ENCODE assay signal across 18 cellular contexts in the genomic region with DNA sequence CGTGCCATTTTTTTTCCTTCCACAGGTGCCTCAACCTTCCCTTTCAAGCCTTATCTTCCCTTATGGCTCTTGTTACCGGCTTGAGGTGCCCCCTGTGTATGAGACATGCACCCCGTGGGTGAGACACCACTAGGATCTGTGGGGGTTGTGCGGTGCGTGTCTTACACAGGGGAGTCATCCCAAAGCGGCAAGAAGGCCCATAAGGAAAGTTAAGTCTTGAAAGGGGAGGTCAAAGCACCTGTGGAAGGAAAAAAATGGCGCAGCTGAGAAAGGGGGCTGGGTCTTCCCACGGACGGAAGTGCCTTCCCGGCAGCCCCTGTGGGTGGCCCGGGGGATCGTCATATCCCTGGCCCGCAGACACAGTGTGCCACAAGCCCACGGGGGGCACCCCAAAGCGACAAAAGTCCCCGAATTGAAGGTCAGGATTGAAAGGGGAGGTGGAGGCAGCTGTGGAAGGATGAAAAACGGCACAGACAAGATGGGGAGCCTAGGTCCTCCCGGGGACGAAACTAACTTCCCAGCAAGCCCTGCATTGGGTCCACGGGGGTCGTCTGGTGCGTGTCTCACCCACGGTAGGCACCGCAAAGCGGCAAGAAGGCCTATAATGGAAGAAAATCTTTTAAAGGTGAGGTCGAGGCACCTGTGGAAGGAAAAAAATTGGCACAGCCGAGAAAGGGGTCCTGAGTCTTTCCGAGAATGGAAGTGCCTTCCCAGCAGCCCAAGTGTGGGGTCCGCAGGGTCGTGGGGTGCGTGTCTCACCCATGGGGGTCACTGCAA.
DNase-seq lines count a peak whose midpoint lies in the region; ATAC-seq and TF ChIP-seq lines count a peak whose summit lies in the region.
"Had no signal": no experiment of that assay in that cellular context is flagged by ENCODE, and none has a peak within 500 bp of the region (broad histone marks: within the 10 kb centered on the region; RNA-seq: fewer than 3 reads in every experiment).

No MANE protein-coding gene starts in this region.

- peaks cover 98% of the 10 kb centered on the region for H3K9me3 ChIP-seq in mucosa of descending colon
- H3K9me3 ChIP-seq: A549 had no signal

- peaks cover 75% of the 10 kb centered on the region for H3K9me3 Mint-ChIP-seq in WTC11

- H3K36me3 Mint-ChIP-seq in WTC11: peaks cover 99% of the 10 kb centered on the region
- H3K36me3 Mint-ChIP-seq: CD8-positive, alpha-beta memory T cell had no signal

- H3K4me3 ChIP-seq in mucosa of descending colon: no peak overlapping the region
- H3K4me3 ChIP-seq: A549; BLaER1 treated with 17β-estradiol and CSF1 and Interleukin-3, amounts not matched to agents 10 nM and 100 nM; K562 had no signal

- no peak overlapping the region for H3K27ac Mint-ChIP-seq in WTC11
- H3K27ac Mint-ChIP-seq: CD8-positive, alpha-beta memory T cell had no signal

- TF ChIP-seq CTCF in WTC11 (IDR thresholded peaks at IDR 0.05): no peak
- TF ChIP-seq CTCF in mucosa of descending colon (IDR thresholded peaks at IDR 0.05): no peak

- CTCF ChIA-PET in WTC11 (lab: Charles Lee): no interaction called here

- no peak overlapping the region for H3K4me3 Mint-ChIP-seq in WTC11
- H3K4me3 Mint-ChIP-seq: CD8-positive, alpha-beta memory T cell had no signal

- intact Hi-C loops in left ventricle myocardium superior (cut with micrococcal nuclease): no loop called here
- intact Hi-C loops in posterior vena cava (cut with DNase I): no loop called here
- intact Hi-C loops in mucosa of descending colon (cut with DNase I, micrococcal nuclease): no loop called here

- H3K27me3 Mint-ChIP-seq in WTC11 (ENCODE audit: low read depth): peaks cover 41% of the 10 kb centered on the region

- POLR2A ChIA-PET in WTC11 (lab: Charles Lee): no interaction called here

- H3K4me1 ChIP-seq in mucosa of descending colon (ENCODE audit: low read depth): no peaks in the 10 kb centered on the region
- H3K4me1 ChIP-seq: BLaER1 treated with 17β-estradiol and CSF1 and Interleukin-3, amounts not matched to agents 10 nM and 100 nM had no signal

- ATAC-seq in WTC11: no peak
- no peak for ATAC-seq in left ventricle myocardium superior
- ATAC-seq in mucosa of descending colon: no peak
- ATAC-seq: A549, K562 had no signal

- H3K4me1 Mint-ChIP-seq in WTC11: no peaks in the 10 kb centered on the region
- H3K4me1 Mint-ChIP-seq: CD8-positive, alpha-beta memory T cell had no signal

- peak; percentile 3 for DNase-seq in activated naive CD4-positive, alpha-beta T cell treated with anti-CD3 and anti-CD28 coated beads, Interleukin-2, amount 50 U/mL, for 16 hours
- no peak for DNase-seq in activated naive CD4-positive, alpha-beta T cell (lab: John Stamatoyannopoulos, UW)
- peak; percentile 1 for DNase-seq in WTC11 (ENCODE audit: low spot score)
- peak; percentile 13 for DNase-seq in left ventricle myocardium superior
- peak; percentile 72 for DNase-seq in posterior vena cava (ENCODE audit: low spot score)
- DNase-seq in HuH-7 (ENCODE audit: low spot score): no peak
- DNase-seq in Ammon's horn (ENCODE audit: low spot score): no peak
- DNase-seq in mucosa of descending colon: no peak
- DNase-seq: DMS53; EL; NCI-H1092 treated with DMSO at 0.1 percent for 48 hours; NCI-H748 treated with DMSO at 0.1 percent for 48 hours; NK-92 treated with Interleukin-12 subunit alpha and Interleukin-12 subunit beta, amount 100 ng/mL, for 24 hours; SHP77 treated with DMSO at 0.1 percent for 48 hours had no signal

- no peaks in the 10 kb centered on the region for H3K36me3 ChIP-seq in mucosa of descending colon (ENCODE audit: low read depth)
- H3K36me3 ChIP-seq: BLaER1 treated with 17β-estradiol and CSF1 and Interleukin-3, amounts not matched to agents 10 nM and 100 nM had no signal

TF ChIP-seq in WTC11, 78 proteins besides CTCF, POLR2A, EP300 and RAD21 (continues in another document):
- TF ChIP-seq, protein P1, sequence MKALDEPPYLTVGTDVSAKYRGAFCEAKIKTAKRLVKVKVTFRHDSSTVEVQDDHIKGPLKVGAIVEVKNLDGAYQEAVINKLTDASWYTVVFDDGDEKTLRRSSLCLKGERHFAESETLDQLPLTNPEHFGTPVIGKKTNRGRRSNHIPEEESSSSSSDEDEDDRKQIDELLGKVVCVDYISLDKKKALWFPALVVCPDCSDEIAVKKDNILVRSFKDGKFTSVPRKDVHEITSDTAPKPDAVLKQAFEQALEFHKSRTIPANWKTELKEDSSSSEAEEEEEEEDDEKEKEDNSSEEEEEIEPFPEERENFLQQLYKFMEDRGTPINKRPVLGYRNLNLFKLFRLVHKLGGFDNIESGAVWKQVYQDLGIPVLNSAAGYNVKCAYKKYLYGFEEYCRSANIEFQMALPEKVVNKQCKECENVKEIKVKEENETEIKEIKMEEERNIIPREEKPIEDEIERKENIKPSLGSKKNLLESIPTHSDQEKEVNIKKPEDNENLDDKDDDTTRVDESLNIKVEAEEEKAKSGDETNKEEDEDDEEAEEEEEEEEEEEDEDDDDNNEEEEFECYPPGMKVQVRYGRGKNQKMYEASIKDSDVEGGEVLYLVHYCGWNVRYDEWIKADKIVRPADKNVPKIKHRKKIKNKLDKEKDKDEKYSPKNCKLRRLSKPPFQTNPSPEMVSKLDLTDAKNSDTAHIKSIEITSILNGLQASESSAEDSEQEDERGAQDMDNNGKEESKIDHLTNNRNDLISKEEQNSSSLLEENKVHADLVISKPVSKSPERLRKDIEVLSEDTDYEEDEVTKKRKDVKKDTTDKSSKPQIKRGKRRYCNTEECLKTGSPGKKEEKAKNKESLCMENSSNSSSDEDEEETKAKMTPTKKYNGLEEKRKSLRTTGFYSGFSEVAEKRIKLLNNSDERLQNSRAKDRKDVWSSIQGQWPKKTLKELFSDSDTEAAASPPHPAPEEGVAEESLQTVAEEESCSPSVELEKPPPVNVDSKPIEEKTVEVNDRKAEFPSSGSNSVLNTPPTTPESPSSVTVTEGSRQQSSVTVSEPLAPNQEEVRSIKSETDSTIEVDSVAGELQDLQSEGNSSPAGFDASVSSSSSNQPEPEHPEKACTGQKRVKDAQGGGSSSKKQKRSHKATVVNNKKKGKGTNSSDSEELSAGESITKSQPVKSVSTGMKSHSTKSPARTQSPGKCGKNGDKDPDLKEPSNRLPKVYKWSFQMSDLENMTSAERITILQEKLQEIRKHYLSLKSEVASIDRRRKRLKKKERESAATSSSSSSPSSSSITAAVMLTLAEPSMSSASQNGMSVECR (CRISPR knock-in tag; IDR thresholded peaks at IDR 0.05; ENCODE audit: borderline replicate concordance): no peak
- TF ChIP-seq, protein P2, sequence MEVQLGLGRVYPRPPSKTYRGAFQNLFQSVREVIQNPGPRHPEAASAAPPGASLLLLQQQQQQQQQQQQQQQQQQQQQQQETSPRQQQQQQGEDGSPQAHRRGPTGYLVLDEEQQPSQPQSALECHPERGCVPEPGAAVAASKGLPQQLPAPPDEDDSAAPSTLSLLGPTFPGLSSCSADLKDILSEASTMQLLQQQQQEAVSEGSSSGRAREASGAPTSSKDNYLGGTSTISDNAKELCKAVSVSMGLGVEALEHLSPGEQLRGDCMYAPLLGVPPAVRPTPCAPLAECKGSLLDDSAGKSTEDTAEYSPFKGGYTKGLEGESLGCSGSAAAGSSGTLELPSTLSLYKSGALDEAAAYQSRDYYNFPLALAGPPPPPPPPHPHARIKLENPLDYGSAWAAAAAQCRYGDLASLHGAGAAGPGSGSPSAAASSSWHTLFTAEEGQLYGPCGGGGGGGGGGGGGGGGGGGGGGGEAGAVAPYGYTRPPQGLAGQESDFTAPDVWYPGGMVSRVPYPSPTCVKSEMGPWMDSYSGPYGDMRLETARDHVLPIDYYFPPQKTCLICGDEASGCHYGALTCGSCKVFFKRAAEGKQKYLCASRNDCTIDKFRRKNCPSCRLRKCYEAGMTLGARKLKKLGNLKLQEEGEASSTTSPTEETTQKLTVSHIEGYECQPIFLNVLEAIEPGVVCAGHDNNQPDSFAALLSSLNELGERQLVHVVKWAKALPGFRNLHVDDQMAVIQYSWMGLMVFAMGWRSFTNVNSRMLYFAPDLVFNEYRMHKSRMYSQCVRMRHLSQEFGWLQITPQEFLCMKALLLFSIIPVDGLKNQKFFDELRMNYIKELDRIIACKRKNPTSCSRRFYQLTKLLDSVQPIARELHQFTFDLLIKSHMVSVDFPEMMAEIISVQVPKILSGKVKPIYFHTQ (CRISPR knock-in tag; IDR thresholded peaks at IDR 0.05): no peak
- no peak for TF ChIP-seq NR3C1 (CRISPR knock-in tag; conservative IDR thresholded peaks at IDR 0.05; ENCODE audit: low read depth)
- TF ChIP-seq IRF2 (CRISPR knock-in tag; IDR thresholded peaks at IDR 0.05; ENCODE audit: borderline replicate concordance, low read depth): no peak
- TF ChIP-seq NR1H2 (CRISPR knock-in tag; IDR thresholded peaks at IDR 0.05): no peak
- TF ChIP-seq, protein P3, sequence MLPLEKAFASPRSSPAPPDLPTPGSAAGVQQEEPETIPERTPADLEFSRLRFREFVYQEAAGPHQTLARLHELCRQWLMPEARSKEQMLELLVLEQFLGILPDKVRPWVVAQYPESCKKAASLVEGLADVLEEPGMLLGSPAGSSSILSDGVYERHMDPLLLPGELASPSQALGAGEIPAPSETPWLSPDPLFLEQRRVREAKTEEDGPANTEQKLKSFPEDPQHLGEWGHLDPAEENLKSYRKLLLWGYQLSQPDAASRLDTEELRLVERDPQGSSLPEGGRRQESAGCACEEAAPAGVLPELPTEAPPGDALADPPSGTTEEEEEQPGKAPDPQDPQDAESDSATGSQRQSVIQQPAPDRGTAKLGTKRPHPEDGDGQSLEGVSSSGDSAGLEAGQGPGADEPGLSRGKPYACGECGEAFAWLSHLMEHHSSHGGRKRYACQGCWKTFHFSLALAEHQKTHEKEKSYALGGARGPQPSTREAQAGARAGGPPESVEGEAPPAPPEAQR (CRISPR knock-in tag; IDR thresholded peaks at IDR 0.05): no peak
- TF ChIP-seq RELA (CRISPR knock-in tag; IDR thresholded peaks at IDR 0.05; ENCODE audit: borderline replicate concordance): no peak
- TF ChIP-seq SMAD4 (CRISPR knock-in tag; IDR thresholded peaks at IDR 0.05): no peak

Comparison
In these comparisons a context has a peak if more than half of its experiments do, and no peak if none do; other contexts are left out.
1. DNase-seq: peak in activated naive CD4-positive, alpha-beta T cell treated with anti-CD3 and anti-CD28 coated beads, Interleukin-2, amount 50 U/mL, for 16 hours (single experiment), WTC11 (single experiment), left ventricle myocardium superior (single experiment) and posterior vena cava (single experiment); none in activated naive CD4-positive, alpha-beta T cell (0 of 4), HuH-7 (single experiment), Ammon's horn (single experiment) and mucosa of descending colon (0 of 3).